In genomic region chr5:74625742-74626241, GRCh38 we compare ENCODE assay signal across 1 cellular context.
A peak's percentile ranks its signal among the peaks of the same experiment; 100 is the strongest.
TF ChIP-seq lines count a peak whose summit lies in the region.

No MANE protein-coding gene starts in this region.

TF ChIP-seq in HepG2, 621 proteins besides CTCF, POLR2A, EP300 and RAD21:
- TF ChIP-seq STAG1 (CRISPR knock-in tag; IDR thresholded peaks at IDR 0.05): peak; percentile 42
- TF ChIP-seq ZNF205 (CRISPR knock-in tag; IDR thresholded peaks at IDR 0.05): no peak
- TF ChIP-seq, protein P1, sequence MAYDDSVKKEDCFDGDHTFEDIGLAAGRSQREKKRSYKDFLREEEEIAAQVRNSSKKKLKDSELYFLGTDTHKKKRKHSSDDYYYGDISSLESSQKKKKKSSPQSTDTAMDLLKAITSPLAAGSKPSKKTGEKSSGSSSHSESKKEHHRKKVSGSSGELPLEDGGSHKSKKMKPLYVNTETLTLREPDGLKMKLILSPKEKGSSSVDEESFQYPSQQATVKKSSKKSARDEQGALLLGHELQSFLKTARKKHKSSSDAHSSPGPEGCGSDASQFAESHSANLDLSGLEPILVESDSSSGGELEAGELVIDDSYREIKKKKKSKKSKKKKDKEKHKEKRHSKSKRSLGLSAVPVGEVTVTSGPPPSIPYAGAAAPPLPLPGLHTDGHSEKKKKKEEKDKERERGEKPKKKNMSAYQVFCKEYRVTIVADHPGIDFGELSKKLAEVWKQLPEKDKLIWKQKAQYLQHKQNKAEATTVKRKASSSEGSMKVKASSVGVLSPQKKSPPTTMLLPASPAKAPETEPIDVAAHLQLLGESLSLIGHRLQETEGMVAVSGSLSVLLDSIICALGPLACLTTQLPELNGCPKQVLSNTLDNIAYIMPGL (CRISPR knock-in tag; IDR thresholded peaks at IDR 0.05; ENCODE audit: borderline replicate concordance in 1 of 2, low read depth in 1 of 2): no peak
- TF ChIP-seq ZNF546 (CRISPR knock-in tag; conservative IDR thresholded peaks at IDR 0.05): no peak
- TF ChIP-seq ZNF772 (CRISPR knock-in tag; IDR thresholded peaks at IDR 0.05): no peak
- TF ChIP-seq ZNF510 (CRISPR knock-in tag; IDR thresholded peaks at IDR 0.05; ENCODE audit: low read depth): no peak
- no peak for TF ChIP-seq POLR2AphosphoS5 (IDR thresholded peaks at IDR 0.05; ENCODE audit: low read depth, low read length)
- no peak for TF ChIP-seq RORA (CRISPR knock-in tag; IDR thresholded peaks at IDR 0.05)
- TF ChIP-seq DMAP1 (CRISPR knock-in tag; IDR thresholded peaks at IDR 0.05): no peak
- TF ChIP-seq ZFP91 (CRISPR knock-in tag; IDR thresholded peaks at IDR 0.05; ENCODE audit: borderline replicate concordance): peak; percentile 31; the same call in 1 of the 2 replicates
- no peak for TF ChIP-seq ZNF556 (CRISPR knock-in tag; IDR thresholded peaks at IDR 0.05; ENCODE audit: borderline replicate concordance)
- TF ChIP-seq ZNF614 (CRISPR knock-in tag; IDR thresholded peaks at IDR 0.05; ENCODE audit: borderline replicate concordance): 0 out of 2 replicates have a peak, but pooled peaks have one; percentile 38
- TF ChIP-seq ZNF720 (CRISPR knock-in tag; IDR thresholded peaks at IDR 0.05): no peak
- TF ChIP-seq, protein P2, sequence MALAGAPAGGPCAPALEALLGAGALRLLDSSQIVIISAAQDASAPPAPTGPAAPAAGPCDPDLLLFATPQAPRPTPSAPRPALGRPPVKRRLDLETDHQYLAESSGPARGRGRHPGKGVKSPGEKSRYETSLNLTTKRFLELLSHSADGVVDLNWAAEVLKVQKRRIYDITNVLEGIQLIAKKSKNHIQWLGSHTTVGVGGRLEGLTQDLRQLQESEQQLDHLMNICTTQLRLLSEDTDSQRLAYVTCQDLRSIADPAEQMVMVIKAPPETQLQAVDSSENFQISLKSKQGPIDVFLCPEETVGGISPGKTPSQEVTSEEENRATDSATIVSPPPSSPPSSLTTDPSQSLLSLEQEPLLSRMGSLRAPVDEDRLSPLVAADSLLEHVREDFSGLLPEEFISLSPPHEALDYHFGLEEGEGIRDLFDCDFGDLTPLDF (CRISPR knock-in tag; IDR thresholded peaks at IDR 0.05): no peak
- TF ChIP-seq ZNF576 (CRISPR knock-in tag; IDR thresholded peaks at IDR 0.05): no peak
- TF ChIP-seq HDAC1 (CRISPR knock-in tag; IDR thresholded peaks at IDR 0.05): no peak
- peak; percentile 25 for TF ChIP-seq AGO2 (optimal IDR thresholded peaks at IDR 0.05; ENCODE audit: low read depth, low read length)
- no peak for TF ChIP-seq SMARCC2 (IDR thresholded peaks at IDR 0.05)
- TF ChIP-seq ZNF121 (CRISPR knock-in tag; IDR thresholded peaks at IDR 0.05): no peak
- TF ChIP-seq ZNF12 (CRISPR knock-in tag; IDR thresholded peaks at IDR 0.05): no peak
- TF ChIP-seq SRF (IDR thresholded peaks at IDR 0.05; ENCODE audit: low read depth, low read length): no peak
- no peak for TF ChIP-seq GABPA (IDR thresholded peaks at IDR 0.05; ENCODE audit: low read depth, low read length)
- TF ChIP-seq GABPA (CRISPR knock-in tag; IDR thresholded peaks at IDR 0.05; ENCODE audit: low read depth): no peak
- no peak for TF ChIP-seq CEBPG (CRISPR knock-in tag; IDR thresholded peaks at IDR 0.05)
- TF ChIP-seq SIN3A (IDR thresholded peaks at IDR 0.05; ENCODE audit: borderline replicate concordance, low read depth, low read length): no peak
- no peak for TF ChIP-seq ZFP36L1 (CRISPR knock-in tag; IDR thresholded peaks at IDR 0.05)
- TF ChIP-seq ZNF317 (CRISPR knock-in tag; IDR thresholded peaks at IDR 0.05): no peak
- no peak for TF ChIP-seq ZBTB42 (CRISPR knock-in tag; IDR thresholded peaks at IDR 0.05)
- no peak for TF ChIP-seq ZNF326 (CRISPR knock-in tag; IDR thresholded peaks at IDR 0.05; ENCODE audit: borderline replicate concordance)
- TF ChIP-seq XRCC5 (optimal IDR thresholded peaks at IDR 0.05; ENCODE audit: low read length): peak; percentile 62
- TF ChIP-seq ZNF33A (CRISPR knock-in tag; IDR thresholded peaks at IDR 0.05; ENCODE audit: borderline replicate concordance): no peak
- TF ChIP-seq, protein P3, sequence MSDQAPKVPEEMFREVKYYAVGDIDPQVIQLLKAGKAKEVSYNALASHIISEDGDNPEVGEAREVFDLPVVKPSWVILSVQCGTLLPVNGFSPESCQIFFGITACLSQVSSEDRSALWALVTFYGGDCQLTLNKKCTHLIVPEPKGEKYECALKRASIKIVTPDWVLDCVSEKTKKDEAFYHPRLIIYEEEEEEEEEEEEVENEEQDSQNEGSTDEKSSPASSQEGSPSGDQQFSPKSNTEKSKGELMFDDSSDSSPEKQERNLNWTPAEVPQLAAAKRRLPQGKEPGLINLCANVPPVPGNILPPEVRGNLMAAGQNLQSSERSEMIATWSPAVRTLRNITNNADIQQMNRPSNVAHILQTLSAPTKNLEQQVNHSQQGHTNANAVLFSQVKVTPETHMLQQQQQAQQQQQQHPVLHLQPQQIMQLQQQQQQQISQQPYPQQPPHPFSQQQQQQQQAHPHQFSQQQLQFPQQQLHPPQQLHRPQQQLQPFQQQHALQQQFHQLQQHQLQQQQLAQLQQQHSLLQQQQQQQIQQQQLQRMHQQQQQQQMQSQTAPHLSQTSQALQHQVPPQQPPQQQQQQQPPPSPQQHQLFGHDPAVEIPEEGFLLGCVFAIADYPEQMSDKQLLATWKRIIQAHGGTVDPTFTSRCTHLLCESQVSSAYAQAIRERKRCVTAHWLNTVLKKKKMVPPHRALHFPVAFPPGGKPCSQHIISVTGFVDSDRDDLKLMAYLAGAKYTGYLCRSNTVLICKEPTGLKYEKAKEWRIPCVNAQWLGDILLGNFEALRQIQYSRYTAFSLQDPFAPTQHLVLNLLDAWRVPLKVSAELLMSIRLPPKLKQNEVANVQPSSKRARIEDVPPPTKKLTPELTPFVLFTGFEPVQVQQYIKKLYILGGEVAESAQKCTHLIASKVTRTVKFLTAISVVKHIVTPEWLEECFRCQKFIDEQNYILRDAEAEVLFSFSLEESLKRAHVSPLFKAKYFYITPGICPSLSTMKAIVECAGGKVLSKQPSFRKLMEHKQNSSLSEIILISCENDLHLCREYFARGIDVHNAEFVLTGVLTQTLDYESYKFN (CRISPR knock-in tag; conservative IDR thresholded peaks at IDR 0.05): no peak
- TF ChIP-seq SMC3 (IDR thresholded peaks at IDR 0.05; ENCODE audit: low read length): no peak
- no peak for TF ChIP-seq POLR2AphosphoS2 (IDR thresholded peaks at IDR 0.05; ENCODE audit: low read depth, low read length)
- TF ChIP-seq ZSCAN20 (CRISPR knock-in tag; IDR thresholded peaks at IDR 0.05; ENCODE audit: borderline replicate concordance): no peak
- TF ChIP-seq ZNF687 (CRISPR knock-in tag; IDR thresholded peaks at IDR 0.05): peak; percentile 38; the same call in 1 of the 2 replicates
- TF ChIP-seq KDM2A (CRISPR knock-in tag; IDR thresholded peaks at IDR 0.05; ENCODE audit: borderline replicate concordance, low read depth): peak; percentile 30; the same call in 1 of the 2 replicates
- TF ChIP-seq ZNF850 (CRISPR knock-in tag; conservative IDR thresholded peaks at IDR 0.05): no peak
- TF ChIP-seq RBM22 (optimal IDR thresholded peaks at IDR 0.05; ENCODE audit: low read length): peak; percentile 65
- 0 out of 2 replicates have a peak, but pooled peaks have one; percentile 28 for TF ChIP-seq MYC (CRISPR knock-in tag; IDR thresholded peaks at IDR 0.05; ENCODE audit: borderline replicate concordance)
- 0 out of 2 replicates have a peak, but pooled peaks have one; percentile 30 for TF ChIP-seq POLR2G (IDR thresholded peaks at IDR 0.05; ENCODE audit: low read depth, low read length)
- TF ChIP-seq FOXJ3 (CRISPR knock-in tag; IDR thresholded peaks at IDR 0.05; ENCODE audit: borderline replicate concordance): no peak
- TF ChIP-seq ZNF598 (CRISPR knock-in tag; IDR thresholded peaks at IDR 0.05; ENCODE audit: borderline replicate concordance): no peak
- TF ChIP-seq HMGA1 (CRISPR knock-in tag; conservative IDR thresholded peaks at IDR 0.05): no peak
- TF ChIP-seq ZNF775 (CRISPR knock-in tag; IDR thresholded peaks at IDR 0.05; ENCODE audit: borderline replicate concordance): no peak
